ENCODE assay signal across 10 cellular contexts in the genomic region with DNA sequence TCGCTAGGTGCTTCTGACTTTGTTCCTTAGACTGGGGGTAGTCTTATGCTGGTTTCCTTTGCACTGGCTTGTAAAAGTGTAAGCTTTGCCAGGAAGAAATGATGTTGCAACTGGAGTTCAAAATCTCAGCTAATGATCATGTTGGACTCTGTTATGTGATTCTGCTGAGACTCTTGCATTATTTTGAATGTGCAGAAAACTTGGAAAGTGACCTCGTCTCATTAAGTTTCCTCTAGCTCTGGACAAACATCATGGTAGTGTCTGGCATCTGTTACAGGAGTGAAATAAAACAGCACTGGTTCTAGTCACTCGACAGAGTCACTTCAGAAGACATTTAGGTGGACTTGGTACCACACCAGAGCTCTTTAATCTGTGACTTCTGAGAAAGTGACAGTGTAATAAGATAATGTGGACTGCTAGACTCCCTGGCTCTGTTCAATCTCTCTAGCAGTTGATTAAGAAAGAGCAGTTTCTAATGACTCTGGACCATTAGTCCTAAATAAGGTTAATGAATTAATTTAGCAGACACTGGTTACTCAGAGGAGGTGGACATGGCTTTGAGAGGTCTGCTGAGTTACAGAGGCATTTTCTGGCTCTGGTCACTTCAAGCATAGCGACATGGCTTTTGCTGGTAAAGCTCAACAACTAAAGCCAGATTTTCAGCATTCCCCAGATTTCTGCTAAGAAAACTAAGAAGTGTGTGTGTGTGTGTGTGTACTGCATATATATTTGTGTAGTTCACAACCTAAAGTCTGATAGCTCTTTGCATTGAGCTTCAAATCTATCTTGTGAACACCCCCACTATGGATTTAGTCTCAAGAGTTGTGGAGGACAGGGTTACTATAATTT.
DNase-seq lines count a peak whose midpoint lies in the region; ATAC-seq and TF ChIP-seq lines count a peak whose summit lies in the region.
"Had no signal": no experiment of that assay in that cellular context is flagged by ENCODE, and none has a peak within 500 bp of the region (broad histone marks: within the 10 kb centered on the region; RNA-seq: fewer than 3 reads in every experiment).

No MANE protein-coding gene starts in this region.

- no peak for ATAC-seq in GM18517 (IDR thresholded peaks at IDR 0.05; ENCODE audit: unreplicated experiment)

- POLR2A ChIA-PET in HEK293 (lab: Yijun Ruan, JAX) = interaction anchor here (1.5 kb wide), 1 partner anchor 139 kb away, joined by 3 read pairs; no protein-coding TSS in a partner anchor

- in situ Hi-C loops in astrocyte of the spinal cord (cut with HindIII; ENCODE audit: low sequenced_read_pairs) = no loop called here

- CTCF ChIA-PET in HEK293 (lab: Yijun Ruan, JAX) = interaction anchor here (0.6 to 3.9 kb wide), 13 partner anchors 26 to 1305 kb away, joined by 3 to 16 read pairs (median 3); no protein-coding TSS in a partner anchor

- H3K9me3 ChIP-seq in HEK293 (ENCODE audit: control insufficient read depth, insufficient read depth, low read depth, low read length) = no peaks in the 10 kb centered on the region

- H3K36me3 ChIP-seq in HEK293 (ENCODE audit: control insufficient read depth in 2 of 2, insufficient read depth in 1 of 2, low read length in 2 of 2) = peaks cover 9 to 24% of the 10 kb centered on the region in 2 experiments; a peak in 2 of 3 replicates

- peak; percentile 56 for DNase-seq in astrocyte of the spinal cord (ENCODE audit: low read depth, low spot score)
- DNase-seq in iris pigment epithelial cell (ENCODE audit: low read depth) = peak; percentile 70
- DNase-seq in MV-4-11 (lab: John Stamatoyannopoulos, UW) = no peak
- no peak for DNase-seq in RPMI8226
- no peak for DNase-seq in D341Med (ENCODE audit: low spot score)
- DNase-seq: activated CD8-positive, alpha-beta memory T cell treated with anti-CD3 and anti-CD28 coated beads, Interleukin-2, amount 50 U/mL, for 4 hours; NCI-H510A treated with DMSO at 0.1 percent for 48 hours had no signal

- TF ChIP-seq CTCF in HEK293 (tag by site-specific recombination; IDR thresholded peaks at IDR 0.05) (no peak), astrocyte of the spinal cord (IDR thresholded peaks at IDR 0.05; ENCODE audit: low read depth, low read length) (no peak)

- H3K4me1 ChIP-seq in HEK293 (ENCODE audit: control insufficient read depth, insufficient read depth, low read length) = peaks cover 12% of the 10 kb centered on the region

- H3K27ac ChIP-seq in HEK293 (ENCODE audit: extremely low read depth, low read depth, low read length) (peak overlapping the region; percentile 48; the same call in 1 of the 2 replicates), skin epidermis (peak overlapping the region in 19 of 21 experiments; percentile 26 to 99 (median 94))

- H3K4me3 ChIP-seq in HEK293 (ENCODE audit: low read depth, low read length) (peak overlapping the region; percentile 11), astrocyte of the spinal cord (ENCODE audit: low read depth, low read length) (peak overlapping the region; percentile 90), skin epidermis (peak overlapping the region; percentile 48 to 74 (median 70))

TF ChIP-seq in HEK293, 187 proteins besides CTCF, POLR2A, EP300 and RAD21 (continues in another document):
- peak; percentile 39; the same call in 1 of the 2 replicates for TF ChIP-seq SP7 (tag by site-specific recombination; IDR thresholded peaks at IDR 0.05)
- peak; percentile 80 for TF ChIP-seq ZNF24 (tag by site-specific recombination; IDR thresholded peaks at IDR 0.05)
- TF ChIP-seq ZNF600 (tag by site-specific recombination; IDR thresholded peaks at IDR 0.05) = peak; percentile 48; the same call in 1 of the 2 replicates
- no peak for TF ChIP-seq ZNF529 (tag by site-specific recombination; IDR thresholded peaks at IDR 0.05; ENCODE audit: insufficient replicate concordance)
- peak; percentile 14; the same call in 1 of the 2 replicates for TF ChIP-seq ZSCAN4 (tag by site-specific recombination; IDR thresholded peaks at IDR 0.05)
- no peak for TF ChIP-seq KLF9 (tag by site-specific recombination; IDR thresholded peaks at IDR 0.05; ENCODE audit: low read depth)
- TF ChIP-seq, protein P1, sequence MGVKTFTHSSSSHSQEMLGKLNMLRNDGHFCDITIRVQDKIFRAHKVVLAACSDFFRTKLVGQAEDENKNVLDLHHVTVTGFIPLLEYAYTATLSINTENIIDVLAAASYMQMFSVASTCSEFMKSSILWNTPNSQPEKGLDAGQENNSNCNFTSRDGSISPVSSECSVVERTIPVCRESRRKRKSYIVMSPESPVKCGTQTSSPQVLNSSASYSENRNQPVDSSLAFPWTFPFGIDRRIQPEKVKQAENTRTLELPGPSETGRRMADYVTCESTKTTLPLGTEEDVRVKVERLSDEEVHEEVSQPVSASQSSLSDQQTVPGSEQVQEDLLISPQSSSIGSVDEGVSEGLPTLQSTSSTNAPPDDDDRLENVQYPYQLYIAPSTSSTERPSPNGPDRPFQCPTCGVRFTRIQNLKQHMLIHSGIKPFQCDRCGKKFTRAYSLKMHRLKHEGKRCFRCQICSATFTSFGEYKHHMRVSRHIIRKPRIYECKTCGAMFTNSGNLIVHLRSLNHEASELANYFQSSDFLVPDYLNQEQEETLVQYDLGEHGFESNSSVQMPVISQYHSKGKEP (tag by site-specific recombination; IDR thresholded peaks at IDR 0.05) = peak; percentile 56; the same call in 1 of the 2 replicates
- TF ChIP-seq TSHZ1 (tag by site-specific recombination; IDR thresholded peaks at IDR 0.05; ENCODE audit: borderline replicate concordance) = no peak
- TF ChIP-seq ZNF155 (tag by site-specific recombination; IDR thresholded peaks at IDR 0.05) = no peak
- TF ChIP-seq ZNF776 (tag by site-specific recombination; IDR thresholded peaks at IDR 0.05; ENCODE audit: borderline replicate concordance) = no peak
- peak; percentile 84 for TF ChIP-seq PRDM10 (tag by site-specific recombination; IDR thresholded peaks at IDR 0.05)
- TF ChIP-seq ZNF626 (tag by site-specific recombination; IDR thresholded peaks at IDR 0.05) = no peak

Comparison
In these comparisons a context has a peak if more than half of its experiments do, and no peak if none do; other contexts are left out.
1. H3K4me3 ChIP-seq: peak in every context shown above with its lines; median percentile 90 in astrocyte of the spinal cord; 70 in skin epidermis; 11 in HEK293.
2. DNase-seq: peak in astrocyte of the spinal cord (single experiment) and iris pigment epithelial cell (single experiment); none in MV-4-11 (single experiment), RPMI8226 (single experiment) and D341Med (single experiment).